In genomic region chr11:117872962-117873827, GRCh38 we compare ENCODE assay signal across 22 cellular contexts. TPM values are rescaled to one million over a fixed set of nuclear protein-coding genes. Genes with fewer than 3 reads are reported as not detected.
DNase-seq lines count a peak whose midpoint lies in the region; ATAC-seq, FAIRE-seq and TF ChIP-seq lines count a peak whose summit lies in the region.
"Had no signal": no experiment of that assay in that cellular context is flagged by ENCODE, and none has a peak within 500 bp of the region (broad histone marks: within the 10 kb centered on the region; RNA-seq: fewer than 3 reads in every experiment).

No MANE protein-coding gene starts in this region.

- H4K20me1 ChIP-seq in KMS-11 (ENCODE audit: insufficient read depth), result no peaks in the 10 kb centered on the region
- no peaks in the 10 kb centered on the region for H4K20me1 ChIP-seq in endothelial cell of umbilical vein (replicated peaks; ENCODE audit: control insufficient read depth, extremely low read depth, insufficient read depth, low read length)

- H3K4me3 ChIP-seq in CD4-positive, CD25-positive, alpha-beta regulatory T cell (ENCODE audit: low read depth, low read length), result no peak overlapping the region
- H3K4me3 ChIP-seq in KMS-11 (IDR thresholded peaks at IDR 0.05; ENCODE audit: insufficient read depth, low read depth, low read length), result no peak overlapping the region
- H3K4me3 ChIP-seq in endothelial cell of umbilical vein (replicated peaks in 1 of 3; ENCODE audit: insufficient read depth in 1 of 3, low read depth in 1 of 3, low read length in 3 of 3), result no peak overlapping the region
- H3K4me3 ChIP-seq in prostate gland, result no peak overlapping the region
- H3K4me3 ChIP-seq in left lung, result no peak overlapping the region
- H3K4me3 ChIP-seq in WERI-Rb-1 (ENCODE audit: low read depth, low read length), result no peak overlapping the region
- H3K4me3 ChIP-seq: HAP-1 had no signal

- H3K4me1 ChIP-seq in CD4-positive, CD25-positive, alpha-beta regulatory T cell (ENCODE audit: control insufficient read depth, insufficient read depth, low read length, poor library complexity, severe bottlenecking), result peaks cover 29% of the 10 kb centered on the region
- peaks cover 24% of the 10 kb centered on the region for H3K4me1 ChIP-seq in KMS-11 (ENCODE audit: low read depth, poor library complexity, severe bottlenecking)
- no peaks in the 10 kb centered on the region for H3K4me1 ChIP-seq in endothelial cell of umbilical vein (ENCODE audit: control insufficient read depth, extremely low read depth, insufficient read depth, low read length)
- H3K4me1 ChIP-seq in prostate gland (replicated peaks), result no peaks in the 10 kb centered on the region
- H3K4me1 ChIP-seq in left lung, result peaks cover 5 to 53% of the 10 kb centered on the region in 2 donors

- no peak for TF ChIP-seq CTCF in KMS-11 (conservative IDR thresholded peaks at IDR 0.05; ENCODE audit: low read depth, low read length)
- TF ChIP-seq CTCF in endothelial cell of umbilical vein (IDR thresholded peaks at IDR 0.05; ENCODE audit: extremely low read depth in 1 of 2, insufficient read depth in 1 of 2, low read depth in 1 of 2, low read length in 2 of 2), result no peak
- TF ChIP-seq CTCF in prostate gland (IDR thresholded peaks at IDR 0.05), result no peak
- no peak for TF ChIP-seq CTCF in left lung (IDR thresholded peaks at IDR 0.05)
- no peak for TF ChIP-seq CTCF in WERI-Rb-1 (IDR thresholded peaks at IDR 0.05; ENCODE audit: low read depth, low read length)

- H3K27me3 Mint-ChIP-seq in CD4-positive, CD25-positive, alpha-beta regulatory T cell, result peaks cover 50% of the 10 kb centered on the region

- peaks cover 27% of the 10 kb centered on the region for H3K27me3 ChIP-seq in CD4-positive, CD25-positive, alpha-beta regulatory T cell (ENCODE audit: control insufficient read depth, insufficient read depth, low read length)
- H3K27me3 ChIP-seq in KMS-11 (ENCODE audit: insufficient read depth, low read depth), result no peaks in the 10 kb centered on the region
- peaks cover 49 to 52% of the 10 kb centered on the region in 2 experiments for H3K27me3 ChIP-seq in endothelial cell of umbilical vein (ENCODE audit: control insufficient read depth in 2 of 2, insufficient read depth in 2 of 2, low read length in 2 of 2)
- H3K27me3 ChIP-seq in prostate gland (replicated peaks; ENCODE audit: insufficient read depth), result no peaks in the 10 kb centered on the region
- peaks cover 24 to 51% of the 10 kb centered on the region in 2 donors for H3K27me3 ChIP-seq in left lung
- no peaks in the 10 kb centered on the region for H3K27me3 ChIP-seq in WERI-Rb-1 (ENCODE audit: insufficient read depth, low read depth, severe bottlenecking)

- H2AFZ ChIP-seq in KMS-11 (ENCODE audit: low read depth), result no peak overlapping the region
- no peak overlapping the region for H2AFZ ChIP-seq in endothelial cell of umbilical vein (ENCODE audit: low read depth, low read length)

- ATAC-seq in CD4-positive, CD25-positive, alpha-beta regulatory T cell (ENCODE audit: low read depth in 2 of 2), result peak in 1 of 2 donors; percentile 27
- no peak for ATAC-seq in left lung
- ATAC-seq: WTC11 had no signal

- no peaks in the 10 kb centered on the region for H3K36me3 ChIP-seq in CD4-positive, CD25-positive, alpha-beta regulatory T cell (ENCODE audit: control insufficient read depth, insufficient read depth, low read length)
- H3K36me3 ChIP-seq in KMS-11 (ENCODE audit: insufficient read depth) (no peaks in the 10 kb centered on the region), endothelial cell of umbilical vein (ENCODE audit: control insufficient read depth in 2 of 2, extremely low read depth in 1 of 2, insufficient read depth in 2 of 2, low read length in 2 of 2) (no peaks in the 10 kb centered on the region), prostate gland (no peaks in the 10 kb centered on the region), left lung (no peaks in the 10 kb centered on the region), WERI-Rb-1 (no peaks in the 10 kb centered on the region)
- H3K36me3 ChIP-seq: HAP-1 had no signal

- POLR2A ChIA-PET in endothelial cell of umbilical vein (lab: Charles Lee), result no interaction called here

- DNase-seq in CD4-positive, CD25-positive, alpha-beta regulatory T cell, result peak in 2 of 3 donors; percentile 2 to 42
- DNase-seq in endothelial cell of umbilical vein (ENCODE audit: low read depth, low spot score) (no peak), prostate gland (ENCODE audit: low spot score) (no peak), left lung (no peak), NCI-H748 treated with DMSO at 0.1 percent for 48 hours (lab: John Stamatoyannopoulos, UW) (no peak), WERI-Rb-1 (no peak)
- DNase-seq: AML-193; aorta; midbrain; NCI-H1092; NCI-H2081 treated with DMSO at 0.1 percent for 48 hours; NCI-H524 treated with DMSO at 0.1 percent for 48 hours; SHP77 treated with DMSO at 0.1 percent for 48 hours; stimulated activated CD4-positive, alpha-beta T cell treated with anti-CD3 and anti-CD28 coated beads, Interleukin-2, amount 100 ng/mL, for 24 hours had no signal

- H3K27ac ChIP-seq in CD4-positive, CD25-positive, alpha-beta regulatory T cell (ENCODE audit: insufficient read depth, low read length, poor library complexity, severe bottlenecking), result no peak overlapping the region
- H3K27ac ChIP-seq in KMS-11, result no peak overlapping the region
- no peak overlapping the region for H3K27ac ChIP-seq in endothelial cell of umbilical vein (ENCODE audit: insufficient read depth, low read depth, low read length)
- H3K27ac ChIP-seq in prostate gland, result peak overlapping the region; percentile 24 to 58
- H3K27ac ChIP-seq in left lung, result no peak overlapping the region
- H3K27ac ChIP-seq in WERI-Rb-1, result no peak overlapping the region

- 87% methylated on average over 15 of the region's 15 CpGs for WGBS in prostate gland

- FAIRE-seq in endothelial cell of umbilical vein (lab: Jason Lieb, UNC), result no peak
- FAIRE-seq: endometrium, kidney had no signal

- H3K79me2 ChIP-seq in KMS-11 (ENCODE audit: insufficient read depth, low read depth) (no peaks in the 10 kb centered on the region), endothelial cell of umbilical vein (ENCODE audit: control insufficient read depth, insufficient read depth, low read length) (no peaks in the 10 kb centered on the region)

- H3K36me3 Mint-ChIP-seq in CD4-positive, CD25-positive, alpha-beta regulatory T cell, result peaks cover 3% of the 10 kb centered on the region
- H3K36me3 Mint-ChIP-seq: WTC11 had no signal

- no peak overlapping the region for H3K4me3 Mint-ChIP-seq in CD4-positive, CD25-positive, alpha-beta regulatory T cell

- no peak overlapping the region for H3K27ac Mint-ChIP-seq in CD4-positive, CD25-positive, alpha-beta regulatory T cell
- H3K27ac Mint-ChIP-seq: IgD-negative memory B cell, WTC11 had no signal

- H3K4me2 ChIP-seq in KMS-11, result peak overlapping the region; percentile 29; the same call in 1 of the 2 replicates
- no peak overlapping the region for H3K4me2 ChIP-seq in endothelial cell of umbilical vein (ENCODE audit: insufficient read depth, low read length)

- dilution Hi-C loops in endothelial cell of umbilical vein (cut with MboI; ENCODE audit: extremely low pct_ligation_motif_present, low sequenced_read_pairs), result no loop called here

- H3K9me3 Mint-ChIP-seq in CD4-positive, CD25-positive, alpha-beta regulatory T cell, result peaks cover 0 to 2% (median 0%) of the 10 kb centered on the region in 7 donors
- H3K9me3 Mint-ChIP-seq: IgD-negative memory B cell, WTC11 had no signal

- peaks cover 0 to 34% (median 23%) of the 10 kb centered on the region in 4 donors for H3K4me1 Mint-ChIP-seq in CD4-positive, CD25-positive, alpha-beta regulatory T cell

- no TSS peak for BruUV-seq in endothelial cell of umbilical vein (replicated peaks; lab: Mats Ljungman, UMichigan)

- intact Hi-C loops in endothelial cell of umbilical vein (cut with micrococcal nuclease), result no loop called here
- intact Hi-C loops in prostate gland (cut with DNase I), result no loop called here
- intact Hi-C loops in left lung (cut with DNase I), result no loop called here

- H3K9me3 ChIP-seq in CD4-positive, CD25-positive, alpha-beta regulatory T cell (ENCODE audit: control insufficient read depth in 2 of 2, low read length in 2 of 2), result no peaks in the 10 kb centered on the region
- no peaks in the 10 kb centered on the region for H3K9me3 ChIP-seq in endothelial cell of umbilical vein (replicated peaks; ENCODE audit: control insufficient read depth, insufficient read depth, low read length)
- no peaks in the 10 kb centered on the region for H3K9me3 ChIP-seq in prostate gland
- no peaks in the 10 kb centered on the region for H3K9me3 ChIP-seq in left lung
- H3K9me3 ChIP-seq in WERI-Rb-1 (ENCODE audit: severe bottlenecking), result no peaks in the 10 kb centered on the region
- H3K9me3 ChIP-seq: HAP-1 had no signal

- CTCF ChIA-PET in endothelial cell of umbilical vein (lab: Charles Lee), result interaction anchor here (1.0 kb wide), 1 partner anchor 50 kb away, joined by 3 read pairs; no protein-coding TSS in a partner anchor

- H3K9ac ChIP-seq in KMS-11 (no peak overlapping the region), endothelial cell of umbilical vein (replicated peaks; ENCODE audit: extremely low read depth, insufficient read depth, low read length) (no peak overlapping the region)

- H3K9me1 ChIP-seq in endothelial cell of umbilical vein (replicated peaks; ENCODE audit: control insufficient read depth, extremely low read depth, insufficient read depth, low read length), result no peaks in the 10 kb centered on the region

- no peak for TF ChIP-seq POLR2A in endothelial cell of umbilical vein (IDR thresholded peaks at IDR 0.05; ENCODE audit: low read depth, low read length)
- no peak for TF ChIP-seq POLR2A in prostate gland (IDR thresholded peaks at IDR 0.05)

RNA-seq across cellular contexts. Expression of gene FXYD6, which starts 3.3 kb away (rescaled TPM):
- not detected for total RNA-seq in CD4-positive, CD25-positive, alpha-beta regulatory T cell
- polyA plus RNA-seq in CD4-positive, CD25-positive, alpha-beta regulatory T cell, result not detected
- total RNA-seq in endothelial cell of umbilical vein, result 1.9 and 8.7 TPM in 2 replicates
- polyA plus RNA-seq in endothelial cell of umbilical vein, result 1.4 and 2.0 TPM in 2 replicates
- polyA plus RNA-seq in endothelial cell of umbilical vein (2011; cell fraction: cytosol; rRNA removed), result 1.5 and 2.0 TPM in 2 replicates
- polyA plus RNA-seq in endothelial cell of umbilical vein (2011; cell fraction: nucleus; rRNA removed), result 0.85 and 1.0 TPM in 2 replicates
- 0.78 TPM in 1 of 2 replicates, not detected in the other for polyA plus RNA-seq in endothelial cell of umbilical vein (2012)
- 0.68 and 1.2 TPM in 2 replicates for polyA minus RNA-seq in endothelial cell of umbilical vein
- polyA minus RNA-seq in endothelial cell of umbilical vein (2011; cell fraction: cytosol; rRNA and poly(A)+ RNA removed), result not detected
- 0.24 TPM in 2 replicates for polyA minus RNA-seq in endothelial cell of umbilical vein (2011; cell fraction: nucleus; rRNA and poly(A)+ RNA removed)
- 100 to 1,000 TPM in 1 of 2 donors, 10 to 100 TPM in 1; 29.6 to 366 TPM for total RNA-seq in prostate gland
- total RNA-seq in left lung, result 10 to 100 TPM; 41.4 to 55.0 TPM
- total RNA-seq: OCI-LY7; T-helper 1 cell treated with Interleukin-12 subunit alpha and Interleukin-12 subunit beta and Interleukin-4 antibody, amounts not matched to agents 30 ng/mL and 1 ng/mL, for 36 hours had no signal
- polyA plus RNA-seq: IgD-negative memory B cell had no signal

RNA-seq across cellular contexts. Expression of gene FXYD2, which starts 48.7 kb away (rescaled TPM):
- 4.0 TPM for total RNA-seq in CD4-positive, CD25-positive, alpha-beta regulatory T cell
- polyA plus RNA-seq in CD4-positive, CD25-positive, alpha-beta regulatory T cell, result 10 to 100 TPM; 35.5 to 88.9 (median 72.3) TPM
- total RNA-seq in endothelial cell of umbilical vein (0.72 and 1.8 TPM in 2 replicates), prostate gland (1 to 10 TPM in 1 of 2 donors, under 1 TPM in 1; 0.87 to 1.8 TPM), left lung (1 to 10 TPM; 1.2 to 4.4 TPM)
- 0.99 and 1.9 TPM in 2 replicates for polyA plus RNA-seq in endothelial cell of umbilical vein
- polyA plus RNA-seq in endothelial cell of umbilical vein (2011; cell fraction: cytosol; rRNA removed), result 1.1 TPM in 2 replicates
- 0.24 and 0.48 TPM in 2 replicates for polyA plus RNA-seq in endothelial cell of umbilical vein (2011; cell fraction: nucleus; rRNA removed)
- 1.3 and 1.7 TPM in 2 replicates for polyA plus RNA-seq in endothelial cell of umbilical vein (2012)
- 0.58 and 1.1 TPM in 2 replicates for polyA minus RNA-seq in endothelial cell of umbilical vein
- not detected for polyA minus RNA-seq in endothelial cell of umbilical vein (2011; cell fraction: cytosol; rRNA and poly(A)+ RNA removed)
- polyA minus RNA-seq in endothelial cell of umbilical vein (2011; cell fraction: nucleus; rRNA and poly(A)+ RNA removed), result 1.1 TPM in 1 of 2 replicates, not detected in the other
- total RNA-seq: OCI-LY7 had no signal
- polyA plus RNA-seq: IgD-negative memory B cell had no signal

RNA-seq across cellular contexts. Expression of gene TMPRSS13, which starts 56.0 kb away (rescaled TPM):
- total RNA-seq in CD4-positive, CD25-positive, alpha-beta regulatory T cell, result 3.4 TPM
- polyA plus RNA-seq in CD4-positive, CD25-positive, alpha-beta regulatory T cell, result 1 to 10 TPM in 2 of 4 donors, under 1 TPM in 2; 0.57 to 1.4 (median 1.1) TPM
- total RNA-seq in endothelial cell of umbilical vein (0.46 TPM in 1 of 2 replicates, not detected in the other), prostate gland (10 to 100 TPM in 1 of 2 donors, 1 to 10 TPM in 1; 1.2 to 14.7 TPM), left lung (1 to 10 TPM; 4.6 to 5.4 TPM)
- polyA plus RNA-seq in endothelial cell of umbilical vein, result 0.18 and 0.22 TPM in 2 replicates
- 0.18 TPM in 2 replicates for polyA plus RNA-seq in endothelial cell of umbilical vein (2011; cell fraction: cytosol; rRNA removed)
- polyA plus RNA-seq in endothelial cell of umbilical vein (2011; cell fraction: nucleus; rRNA removed), result 0.28 and 0.33 TPM in 2 replicates
- polyA plus RNA-seq in endothelial cell of umbilical vein (2012), result 0.11 and 0.25 TPM in 2 replicates
- 0.10 TPM in 1 of 2 replicates, not detected in the other for polyA minus RNA-seq in endothelial cell of umbilical vein
- not detected for polyA minus RNA-seq in endothelial cell of umbilical vein (2011; cell fraction: cytosol; rRNA and poly(A)+ RNA removed)
- polyA minus RNA-seq in endothelial cell of umbilical vein (2011; cell fraction: nucleus; rRNA and poly(A)+ RNA removed), result 0.24 and 0.38 TPM in 2 replicates

Comparison
In these comparisons a context has a peak if more than half of its experiments do, and no peak if none do; other contexts are left out.
1. DNase-seq: peak in CD4-positive, CD25-positive, alpha-beta regulatory T cell (2 of 3); none in endothelial cell of umbilical vein (single experiment), prostate gland (single experiment), left lung (0 of 2), NCI-H748 treated with DMSO at 0.1 percent for 48 hours (single experiment) and WERI-Rb-1 (single experiment).
2. H3K27ac ChIP-seq: peak in prostate gland (2 of 2); none in CD4-positive, CD25-positive, alpha-beta regulatory T cell (single experiment), KMS-11 (single experiment), endothelial cell of umbilical vein (single experiment), left lung (0 of 2) and WERI-Rb-1 (single experiment).